19 cellular contexts compared by ENCODE assay signal in the genomic region with DNA sequence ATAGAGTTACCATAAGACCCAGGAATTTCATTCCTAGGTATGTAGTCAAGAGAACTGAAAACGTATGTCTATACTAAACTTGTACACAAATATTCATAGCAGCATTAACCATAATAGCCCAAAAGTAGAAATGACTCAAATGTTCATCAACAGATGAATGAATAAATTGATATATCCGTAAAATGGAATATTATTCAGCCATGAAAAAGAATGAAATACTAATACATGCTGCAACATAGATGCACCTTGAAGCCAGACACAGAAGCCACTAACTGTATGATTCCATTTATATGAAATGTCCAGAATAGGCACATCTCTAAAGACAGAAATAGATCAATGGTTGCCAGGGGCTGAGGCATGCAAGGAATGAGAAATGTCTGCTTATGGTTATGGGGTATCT.
DNase-seq lines count a peak whose midpoint lies in the region; ATAC-seq, FAIRE-seq and TF ChIP-seq lines count a peak whose summit lies in the region.
"Had no signal": no experiment of that assay in that cellular context is flagged by ENCODE, and none has a peak within 500 bp of the region (broad histone marks: within the 10 kb centered on the region; RNA-seq: fewer than 3 reads in every experiment).

No MANE protein-coding gene starts in this region.

- H3K4me1 ChIP-seq in HEK293 (ENCODE audit: control insufficient read depth, insufficient read depth, low read length) (no peaks in the 10 kb centered on the region), RWPE2 (ENCODE audit: insufficient read depth, poor library complexity, severe bottlenecking) (peaks cover 23% of the 10 kb centered on the region), right lobe of liver (no peaks in the 10 kb centered on the region)
- H3K4me1 ChIP-seq: BE2C had no signal

- H3K4me3 ChIP-seq in HEK293 (ENCODE audit: low read depth, low read length) (no peak overlapping the region), RWPE2 (ENCODE audit: severe bottlenecking) (no peak overlapping the region), right lobe of liver (no peak overlapping the region)

- H3K27me3 ChIP-seq in RWPE2 (ENCODE audit: insufficient read depth, poor library complexity, severe bottlenecking) (no peaks in the 10 kb centered on the region), right lobe of liver (peaks cover 0 to 7% of the 10 kb centered on the region in 2 donors)
- H3K27me3 ChIP-seq: BE2C had no signal

- TF ChIP-seq CTCF in HEK293 (tag by site-specific recombination; IDR thresholded peaks at IDR 0.05) (no peak), RWPE2 (IDR thresholded peaks at IDR 0.05; ENCODE audit: poor library complexity, severe bottlenecking) (no peak), right lobe of liver (IDR thresholded peaks at IDR 0.05) (no peak)

- H3K27ac ChIP-seq in HEK293 (ENCODE audit: extremely low read depth, low read depth, low read length) (no peak overlapping the region), RWPE2 (ENCODE audit: poor library complexity, severe bottlenecking) (peak overlapping the region; percentile 94), right lobe of liver (no peak overlapping the region)

- TF ChIP-seq POLR2A in right lobe of liver (IDR thresholded peaks at IDR 0.05): no peak

- ATAC-seq in RWPE2 (ENCODE audit: low read depth): no peak
- ATAC-seq in right lobe of liver: no peak
- ATAC-seq in GM21367 (IDR thresholded peaks at IDR 0.05; ENCODE audit: unreplicated experiment): no peak
- ATAC-seq: HepG2 had no signal

- CTCF ChIA-PET in HEK293 (lab: Yijun Ruan, JAX): interaction anchor here (0.7 kb wide), 1 partner anchor 611 kb away, joined by 3 read pairs; no protein-coding TSS in a partner anchor

- WGBS in right lobe of liver (ENCODE audit: insufficient coverage, low coverage, low lambda C conversion rate, missing lambda C conversion rate): 48% methylated on average over 2 of the region's 2 CpGs

- no peaks in the 10 kb centered on the region for H3K36me3 ChIP-seq in HEK293 (ENCODE audit: control insufficient read depth in 2 of 2, insufficient read depth in 1 of 2, low read length in 2 of 2)
- H3K36me3 ChIP-seq in RWPE2 (ENCODE audit: low read depth): no peaks in the 10 kb centered on the region
- no peaks in the 10 kb centered on the region for H3K36me3 ChIP-seq in right lobe of liver
- H3K36me3 ChIP-seq: BE2C had no signal

- peak; percentile 17 for FAIRE-seq in islet of Langerhans (lab: Jason Lieb, UNC)

- H3K9me3 ChIP-seq in HEK293 (ENCODE audit: control insufficient read depth, insufficient read depth, low read depth, low read length): no peaks in the 10 kb centered on the region
- H3K9me3 ChIP-seq in RWPE2 (ENCODE audit: severe bottlenecking): no peaks in the 10 kb centered on the region
- H3K9me3 ChIP-seq in right lobe of liver: no peaks in the 10 kb centered on the region
- H3K9me3 ChIP-seq: BE2C had no signal

- DNase-seq in RWPE2 (ENCODE audit: low spot score) (no peak), right lobe of liver (no peak), NCI-H2171 treated with DMSO at 0.1 percent for 48 hours (lab: John Stamatoyannopoulos, UW) (no peak), mesenteric fat pad (ENCODE audit: low spot score) (no peak)
- DNase-seq: ACHN; BE2C; C1 segment of cervical spinal cord; CD4-positive, CD25-positive, alpha-beta regulatory T cell; CD8-positive, alpha-beta memory T cell; COR-L47; DMS153; DMS79; GDM1; GOT3; H7 had no signal

- POLR2A ChIA-PET in HEK293 (lab: Yijun Ruan, JAX): no interaction called here

- intact Hi-C loops in right lobe of liver (cut with DNase I): no loop called here

TF ChIP-seq in HEK293, 187 proteins besides CTCF, POLR2A, EP300 and RAD21:
- peak; percentile 54; the same call in 1 of the 2 replicates for TF ChIP-seq ZNF146 (tag by site-specific recombination; IDR thresholded peaks at IDR 0.05)
- TF ChIP-seq, protein P1, sequence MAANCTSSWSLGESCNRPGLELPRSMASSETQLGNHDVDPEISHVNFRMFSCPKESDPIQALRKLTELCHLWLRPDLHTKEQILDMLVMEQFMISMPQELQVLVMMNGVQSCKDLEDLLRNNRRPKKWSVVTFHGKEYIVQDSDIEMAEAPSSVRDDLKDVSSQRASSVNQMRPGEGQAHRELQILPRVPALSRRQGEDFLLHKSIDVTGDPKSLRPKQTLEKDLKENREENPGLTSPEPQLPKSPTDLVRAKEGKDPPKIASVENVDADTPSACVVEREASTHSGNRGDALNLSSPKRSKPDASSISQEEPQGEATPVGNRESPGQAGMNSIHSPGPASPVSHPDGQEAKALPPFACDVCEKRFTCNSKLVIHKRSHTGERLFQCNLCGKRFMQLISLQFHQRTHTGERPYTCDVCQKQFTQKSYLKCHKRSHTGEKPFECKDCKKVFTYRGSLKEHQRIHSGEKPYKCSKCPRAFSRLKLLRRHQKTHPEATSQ (tag by site-specific recombination; IDR thresholded peaks at IDR 0.05): no peak
